ENCODE assay signal across 11 cellular contexts in genomic region chr16:75075688-75076268, GRCh38. TPM values are rescaled to one million over a fixed set of nuclear protein-coding genes. Genes with fewer than 3 reads are reported as not detected.
DNase-seq lines count a peak whose midpoint lies in the region; ATAC-seq, FAIRE-seq and TF ChIP-seq lines count a peak whose summit lies in the region.
"Had no signal": no experiment of that assay in that cellular context is flagged by ENCODE, and none has a peak within 500 bp of the region (broad histone marks: within the 10 kb centered on the region; RNA-seq: fewer than 3 reads in every experiment).

No MANE protein-coding gene starts in this region.

- CTCF ChIA-PET in CD4-positive, alpha-beta memory T cell (lab: Charles Lee; ENCODE audit: partially characterized antibody), result interaction anchor here (1.2 to 2.8 kb wide), 3 partner anchors 12 to 34 kb away, joined by 4 to 54 read pairs (median 6); no protein-coding TSS in a partner anchor
- CTCF ChIA-PET in K562 (lab: Yijun Ruan, JAX; ENCODE audit: low intra/inter-chr PET ratio), result no interaction called here

- peak overlapping the region; percentile 75 to 98 (median 95) for H3K27ac Mint-ChIP-seq in CD4-positive, alpha-beta memory T cell
- no peak overlapping the region for H3K27ac Mint-ChIP-seq in endothelial cell (ENCODE audit: unreplicated experiment)
- H3K27ac Mint-ChIP-seq: type B pancreatic cell had no signal

- FAIRE-seq in K562 (lab: Jason Lieb, UNC), result no peak
- FAIRE-seq: TTC549 had no signal

- intact Hi-C loops in CD4-positive, alpha-beta memory T cell (cut with micrococcal nuclease), result loop anchor here (1.0 to 2.0 kb wide), 5 partner anchors 11 to 77 kb away; partner anchors contain the start of gene ZFP1
- intact Hi-C loops in K562 (cut with micrococcal nuclease), result no loop called here

- peak overlapping the region; percentile 47 to 88; a peak in 3 of 4 replicates for H3K9ac ChIP-seq in K562 (ENCODE audit: insufficient read depth in 1 of 2, low read depth in 2 of 2, low read length in 2 of 2)

- no peak for TF ChIP-seq RAD21 in K562 (CRISPR knock-in tag; conservative IDR thresholded peaks at IDR 0.05 in 1 of 2, IDR thresholded peaks at IDR 0.05 in 1 of 2)

- H3K79me2 ChIP-seq in K562 (ENCODE audit: control insufficient read depth, insufficient read depth, low read length), result peaks cover 90% of the 10 kb centered on the region

- no peaks in the 10 kb centered on the region for H3K27me3 Mint-ChIP-seq in CD4-positive, alpha-beta memory T cell
- H3K27me3 Mint-ChIP-seq in endothelial cell (ENCODE audit: unreplicated experiment), result peaks cover 2% of the 10 kb centered on the region
- H3K27me3 Mint-ChIP-seq: type B pancreatic cell had no signal

- peaks cover 53% of the 10 kb centered on the region for H3K4me1 ChIP-seq in CD4-positive, alpha-beta memory T cell (ENCODE audit: insufficient read depth, low read length)
- peaks cover 35 to 62% of the 10 kb centered on the region in 2 experiments for H3K4me1 ChIP-seq in K562 (replicated peaks in 1 of 2; ENCODE audit: control insufficient read depth in 2 of 2, insufficient read depth in 2 of 2, low read length in 2 of 2)
- no peaks in the 10 kb centered on the region for H3K4me1 ChIP-seq in HAP-1
- no peaks in the 10 kb centered on the region for H3K4me1 ChIP-seq in foreskin keratinocyte

- BruUV-seq in K562 (replicated peaks; lab: Mats Ljungman, UMichigan), result no TSS peak

- H3K9me3 ChIP-seq in CD4-positive, alpha-beta memory T cell (ENCODE audit: control insufficient read depth in 1 of 2, low read length in 2 of 2), result no peaks in the 10 kb centered on the region
- H3K9me3 ChIP-seq in K562 (replicated peaks; ENCODE audit: control insufficient read depth, insufficient read depth, low read depth, low read length) (no peaks in the 10 kb centered on the region), HAP-1 (no peaks in the 10 kb centered on the region)
- H3K9me3 ChIP-seq: Caco-2 had no signal

- TF ChIP-seq CTCF in K562 (IDR thresholded peaks at IDR 0.05 in 2 of 3, conservative IDR thresholded peaks at IDR 0.05 in 1 of 3; ENCODE audit: insufficient read depth in 2 of 3, low read depth in 1 of 3, low read length in 3 of 3) (no peak), endothelial cell (IDR thresholded peaks at IDR 0.05; ENCODE audit: unreplicated experiment) (no peak), foreskin keratinocyte (conservative IDR thresholded peaks at IDR 0.05) (no peak)

- no peaks in the 10 kb centered on the region for H3K36me3 ChIP-seq in CD4-positive, alpha-beta memory T cell (ENCODE audit: insufficient read depth, low read length)
- H3K36me3 ChIP-seq in K562 (ENCODE audit: control insufficient read depth, insufficient read depth, low read length) (no peaks in the 10 kb centered on the region; the same call in 2 of the 3 replicates), HAP-1 (replicated peaks) (no peaks in the 10 kb centered on the region)

- no peaks in the 10 kb centered on the region for H3K36me3 Mint-ChIP-seq in CD4-positive, alpha-beta memory T cell
- peaks cover 18% of the 10 kb centered on the region for H3K36me3 Mint-ChIP-seq in endothelial cell (ENCODE audit: low read depth, unreplicated experiment)

- no peaks in the 10 kb centered on the region for H4K20me1 ChIP-seq in K562 (replicated peaks; ENCODE audit: control insufficient read depth, insufficient read depth, low read length)

- POLR2A ChIA-PET in CD4-positive, alpha-beta memory T cell (lab: Charles Lee; ENCODE audit: partially characterized antibody), result interaction anchor here (1.3 to 3.1 kb wide), 5 partner anchors 11 to 358 kb away, joined by 3 to 48 read pairs (median 22); partner anchors contain the start of genes CFDP1 and ZNRF1
- POLR2A ChIA-PET in K562 (lab: Yijun Ruan, JAX), result interaction anchor here (1.0 kb wide), 1 partner anchor 9 kb away, joined by 5 read pairs; no protein-coding TSS in a partner anchor

- H3K9me1 ChIP-seq in K562 (ENCODE audit: control insufficient read depth, insufficient read depth, low read length), result no peaks in the 10 kb centered on the region

- in situ Hi-C loops in K562 (cut with MboI) (no loop called here), HAP-1 (cut with MboI; ENCODE audit: low sequenced_read_pairs) (no loop called here)

- H3K27ac ChIP-seq in CD4-positive, alpha-beta memory T cell (ENCODE audit: low read depth, low read length), result peak overlapping the region; percentile 39
- H3K27ac ChIP-seq in K562 (ENCODE audit: extremely low read depth, low read depth, low read length) (peak overlapping the region; percentile 81), foreskin keratinocyte (no peak overlapping the region)

- TF ChIP-seq EP300 in K562 (IDR thresholded peaks at IDR 0.05; ENCODE audit: low read length), result no peak

- H3K4me3 ChIP-seq in CD4-positive, alpha-beta memory T cell (ENCODE audit: low read length in 2 of 2), result peak overlapping the region; percentile 5 to 44
- H3K4me3 ChIP-seq in K562, result no peak overlapping the region
- no peak overlapping the region for H3K4me3 ChIP-seq in HAP-1

- H3K4me2 ChIP-seq in K562 (ENCODE audit: insufficient read depth, low read length), result peak overlapping the region; percentile 86

- peak overlapping the region; percentile 74 for H2AFZ ChIP-seq in K562 (ENCODE audit: low read depth, low read length)

- ATAC-seq in GM18909 (IDR thresholded peaks at IDR 0.05; ENCODE audit: poor library complexity, unreplicated experiment), result peak; percentile 7
- ATAC-seq in HG03565 (IDR thresholded peaks at IDR 0.05; ENCODE audit: unreplicated experiment), result peak; percentile 12
- no peak for ATAC-seq in K562
- no peak for ATAC-seq in foreskin keratinocyte

- no peak for TF ChIP-seq POLR2A in K562 (conservative IDR thresholded peaks at IDR 0.05)

- peaks cover 38 to 59% (median 55%) of the 10 kb centered on the region in 4 donors for H3K4me1 Mint-ChIP-seq in CD4-positive, alpha-beta memory T cell
- H3K4me1 Mint-ChIP-seq in endothelial cell (ENCODE audit: unreplicated experiment), result peaks cover 40% of the 10 kb centered on the region

- no peaks in the 10 kb centered on the region for H3K9me3 Mint-ChIP-seq in CD4-positive, alpha-beta memory T cell
- H3K9me3 Mint-ChIP-seq in endothelial cell (ENCODE audit: unreplicated experiment), result no peaks in the 10 kb centered on the region
- H3K9me3 Mint-ChIP-seq: type B pancreatic cell had no signal

- no peak for DNase-seq in CD4-positive, alpha-beta memory T cell
- DNase-seq in K562 (ENCODE audit: extremely low read depth in 1 of 4, low spot score in 3 of 4), result no peak
- no peak for DNase-seq in HAP-1 (ENCODE audit: low spot score in 2 of 2)
- DNase-seq in endothelial cell (ENCODE audit: low spot score), result no peak
- DNase-seq in foreskin keratinocyte, result no peak
- DNase-seq in activated effector memory CD4-positive, alpha-beta T cell treated with anti-CD3 and anti-CD28 coated beads, Interleukin-2, amount 50 U/mL, for 16 hours, result no peak
- DNase-seq: Caco-2 had no signal

- H3K4me3 Mint-ChIP-seq in CD4-positive, alpha-beta memory T cell, result peak overlapping the region; percentile 59 to 81 (median 72)
- no peak overlapping the region for H3K4me3 Mint-ChIP-seq in endothelial cell (ENCODE audit: unreplicated experiment)
- H3K4me3 Mint-ChIP-seq: type B pancreatic cell had no signal

- no peaks in the 10 kb centered on the region for H3K27me3 ChIP-seq in CD4-positive, alpha-beta memory T cell (ENCODE audit: insufficient read depth, low read length)
- H3K27me3 ChIP-seq in K562 (ENCODE audit: control insufficient read depth in 2 of 2, insufficient read depth in 2 of 2, low read length in 2 of 2) (no peaks in the 10 kb centered on the region), HAP-1 (ENCODE audit: low read depth) (no peaks in the 10 kb centered on the region), foreskin keratinocyte (no peaks in the 10 kb centered on the region)

- WGBS in K562 (ENCODE audit: insufficient coverage, low coverage, missing lambda C conversion rate), result 52% methylated on average over 3 of the region's 3 CpGs

TF ChIP-seq in K562, 482 proteins besides CTCF, POLR2A, EP300 and RAD21 (continues in another document):
- TF ChIP-seq GABPA (tag; conservative IDR thresholded peaks at IDR 0.05; ENCODE audit: low read depth) (peak; percentile 11; the same call in 1 of the 2 replicates), CBFA2T2 (conservative IDR thresholded peaks at IDR 0.05) (no peak), ZNF785 (CRISPR knock-in tag; IDR thresholded peaks at IDR 0.05) (no peak)

RNA-seq across cellular contexts. Expression of gene LDHD, which starts 40.8 kb away (rescaled TPM):
- total RNA-seq in CD4-positive, alpha-beta memory T cell, result under 1 TPM; 0.17 to 0.20 TPM
- polyA plus RNA-seq in CD4-positive, alpha-beta memory T cell, result under 1 TPM in 1 of 2 donors, not detected in 1; 0.09 TPM
- 0.48 and 1.4 TPM in 2 replicates for total RNA-seq in K562 (2011; cell fraction: chromatin; rRNA removed; ENCODE audit: low replicate concordance)
- total RNA-seq in K562 (2011; cell fraction: nucleolus; rRNA removed), result 1.7 and 3.0 TPM in 2 replicates
- 1.1 and 1.5 TPM in 2 replicates for total RNA-seq in K562 (2011; cell fraction: nucleoplasm; rRNA removed)
- 0.33 and 0.73 TPM in 2 replicates for total RNA-seq in K562 (2014; rRNA removed)
- not detected in 2 replicates for total RNA-seq in K562 (2014; rRNA removed; fragmentation: Illumina TruSeq; extraction: Trizol)
- total RNA-seq in K562 (2015; rRNA removed; fragmentation: Illumina TruSeq; extraction: Trizol), result 0.19 and 0.40 TPM in 2 replicates
- total RNA-seq in K562 (2021), result 0.69 and 0.83 TPM in 2 replicates
- 0.08 and 0.33 TPM in 2 replicates for polyA plus RNA-seq in K562 (2011; rRNA removed)
- polyA plus RNA-seq in K562 (2011; cell fraction: cytosol; rRNA removed), result 0.21 and 1.0 TPM in 2 replicates
- 0.42 and 2.2 TPM in 2 replicates for polyA plus RNA-seq in K562 (2011; cell fraction: nucleus; rRNA removed)
- polyA plus RNA-seq in K562 (2012), result 0.61 and 0.93 TPM in 2 replicates
- 0.19 and 0.25 TPM in 2 replicates for polyA plus RNA-seq in K562 (2014; fragmentation: Illumina TruSeq; extraction: Trizol)
- polyA plus RNA-seq in K562 (2014; fragmentation: Nextera tagmentation; extraction: Ambion mirVana), result not detected
- polyA plus RNA-seq in K562 (2014; rRNA removed), result 0.39 and 0.86 TPM in 2 replicates
- 0.21 TPM in 1 of 2 replicates, not detected in the other for polyA minus RNA-seq in K562 (2011; rRNA and poly(A)+ RNA removed)
- not detected in 2 replicates for polyA minus RNA-seq in K562 (2011; cell fraction: cytosol; rRNA and poly(A)+ RNA removed)
- polyA minus RNA-seq in K562 (2011; cell fraction: nucleus; rRNA and poly(A)+ RNA removed), result 0.44 and 1.1 TPM in 2 replicates
- 0.36 TPM for total RNA-seq in endothelial cell (ENCODE audit: unreplicated experiment)
- 0.48 and 0.49 TPM in 2 replicates for total RNA-seq in foreskin keratinocyte
- polyA plus RNA-seq in foreskin keratinocyte, result 0.45 and 0.50 TPM in 2 replicates

Comparison
In these comparisons a context has a peak if more than half of its experiments do, and no peak if none do; other contexts are left out.
1. H3K4me3 ChIP-seq: peak in CD4-positive, alpha-beta memory T cell (2 of 2); none in K562 (single experiment) and HAP-1 (single experiment).
2. ATAC-seq: peak in GM18909 (single experiment) and HG03565 (single experiment); none in K562 (single experiment) and foreskin keratinocyte (single experiment).